ENCODE assay signal across 9 cellular contexts in the genomic region with DNA sequence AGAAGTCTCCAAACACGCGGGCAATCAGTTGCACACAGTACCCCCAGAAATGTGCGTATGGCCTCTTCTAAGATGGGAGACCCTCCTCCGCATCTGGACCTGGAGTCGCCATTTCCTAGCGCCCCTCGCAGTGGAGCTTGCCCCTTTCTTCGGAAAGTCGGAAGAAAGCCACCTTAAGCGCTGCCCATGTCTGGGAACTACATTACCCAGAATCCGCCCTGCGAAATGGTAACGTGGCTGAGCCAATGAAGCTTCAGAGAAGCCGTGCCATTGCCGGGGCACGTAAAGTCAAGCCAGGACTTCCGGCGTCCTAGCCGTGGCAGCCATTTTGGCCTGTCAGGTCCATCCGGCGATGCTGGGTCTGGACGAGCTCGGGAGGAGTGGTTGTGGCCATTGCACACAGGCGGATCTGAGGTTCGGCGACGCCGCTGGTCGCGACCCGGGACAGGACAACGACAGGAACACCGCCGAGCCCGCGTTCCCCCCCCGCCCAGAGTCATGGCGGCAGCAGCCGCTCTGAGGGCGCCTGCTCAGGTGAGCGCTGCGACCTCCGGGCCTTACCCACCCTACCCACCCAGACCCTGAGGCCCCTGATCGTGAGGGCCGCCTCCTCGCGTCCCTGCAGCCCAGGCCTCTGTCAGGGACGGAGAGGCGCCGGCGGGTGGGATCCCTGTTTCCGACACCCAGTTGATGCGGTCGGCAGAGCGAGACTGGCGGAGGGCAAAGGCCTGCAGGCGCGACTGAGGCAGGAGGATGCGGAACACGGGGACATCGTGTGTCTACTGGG. TPM values are rescaled to one million over a fixed set of nuclear protein-coding genes. Genes with fewer than 3 reads are reported as not detected.
DNase-seq lines count a peak whose midpoint lies in the region; ATAC-seq, FAIRE-seq and TF ChIP-seq lines count a peak whose summit lies in the region.
"Had no signal": no experiment of that assay in that cellular context is flagged by ENCODE, and none has a peak within 500 bp of the region (broad histone marks: within the 10 kb centered on the region; RNA-seq: fewer than 3 reads in every experiment).

A gene (plus strand): TSS at position 332 of the 787 bp plus-strand sequence. CDS start 167 bp downstream, at position 499.

- H3K4me1 ChIP-seq in ACC112 (ENCODE audit: control insufficient read depth, insufficient read depth, low read length, unreplicated experiment) (no peaks in the 10 kb centered on the region), kidney (ENCODE audit: control insufficient read depth in 1 of 2, insufficient read depth in 1 of 2, low read depth in 1 of 2, low read length in 2 of 2) (peaks cover 3 to 5% of the 10 kb centered on the region in 2 donors)
- H3K4me1 ChIP-seq: HAP-1 had no signal

- intact Hi-C loops in kidney (cut with DNase I): no loop called here

- DNase-seq in NCI-H446 (lab: John Stamatoyannopoulos, UW) (peak; percentile 69 to 90), cerebellum (ENCODE audit: low spot score) (peak; percentile 96), kidney (peak; percentile 95)
- DNase-seq in activated CD4-positive, alpha-beta T cell treated with anti-CD3 and anti-CD28 coated beads for 1 hour: peak; percentile 78
- peak; percentile 78 to 79 for DNase-seq in stimulated activated CD4-positive, alpha-beta T cell treated with anti-CD3 and anti-CD28 coated beads, Interleukin-15, amount 100 ng/mL, for 48 hours (ENCODE audit: low read depth in 2 of 2)

- no peak for FAIRE-seq in kidney (lab: Jason Lieb, UNC)

- peaks cover 35% of the 10 kb centered on the region for H3K79me2 ChIP-seq in ACC112 (ENCODE audit: control insufficient read depth, insufficient read depth, low read length, unreplicated experiment)

- H3K9me3 ChIP-seq in kidney (ENCODE audit: control insufficient read depth in 1 of 2, low read length in 2 of 2): no peaks in the 10 kb centered on the region
- H3K9me3 ChIP-seq: HAP-1 had no signal

- ATAC-seq in GM18867 (IDR thresholded peaks at IDR 0.05; ENCODE audit: unreplicated experiment) (peak; percentile 95), HG03103 (IDR thresholded peaks at IDR 0.05; ENCODE audit: low read depth, unreplicated experiment) (peak; percentile 100)

- H3K27me3 ChIP-seq in ACC112 (ENCODE audit: insufficient read depth, low read length): no peaks in the 10 kb centered on the region

- H3K27ac ChIP-seq in ACC112 (ENCODE audit: low read depth, low read length): no peak within 1 kb of the TSS
- H3K27ac ChIP-seq in kidney (ENCODE audit: low read depth in 2 of 2, low read length in 2 of 2): peak within 1 kb of the TSS; percentile 70 to 76

- H3K36me3 ChIP-seq in ACC112 (ENCODE audit: insufficient read depth, low read length): peaks cover 15% of the 10 kb centered on the region
- peaks cover 0 to 2% of the 10 kb centered on the region in 2 donors for H3K36me3 ChIP-seq in kidney (ENCODE audit: control insufficient read depth in 1 of 2, insufficient read depth in 2 of 2, low read length in 2 of 2)
- H3K36me3 ChIP-seq: HAP-1 had no signal

- H3K4me3 ChIP-seq in ACC112 (ENCODE audit: low read depth, low read length) (peak within 1 kb of the TSS; percentile 83), kidney (ENCODE audit: low read length in 2 of 2) (peak within 1 kb of the TSS; percentile 64 to 81)
- H3K4me3 ChIP-seq: HAP-1 had no signal

- H3K9ac ChIP-seq in kidney (ENCODE audit: low read length in 2 of 2): peak within 1 kb of the TSS; percentile 26 to 67

- no peak for TF ChIP-seq CTCF in kidney (IDR thresholded peaks at IDR 0.05; ENCODE audit: borderline replicate concordance, extremely low read depth, insufficient read depth)

- peak within 1 kb of the TSS; percentile 14 for H2AFZ ChIP-seq in ACC112 (ENCODE audit: low read length, unreplicated experiment)

RNA-seq across cellular contexts. Expression of the gene that starts here (rescaled TPM):
- total RNA-seq in cerebellum: 58.6 TPM
- total RNA-seq in kidney: 18.7 TPM
- polyA plus RNA-seq in kidney (ENCODE audit: insufficient read depth, low read depth, low replicate concordance): 6.3 TPM
